ENCODE assay signal across 1 cellular context in the genomic region with DNA sequence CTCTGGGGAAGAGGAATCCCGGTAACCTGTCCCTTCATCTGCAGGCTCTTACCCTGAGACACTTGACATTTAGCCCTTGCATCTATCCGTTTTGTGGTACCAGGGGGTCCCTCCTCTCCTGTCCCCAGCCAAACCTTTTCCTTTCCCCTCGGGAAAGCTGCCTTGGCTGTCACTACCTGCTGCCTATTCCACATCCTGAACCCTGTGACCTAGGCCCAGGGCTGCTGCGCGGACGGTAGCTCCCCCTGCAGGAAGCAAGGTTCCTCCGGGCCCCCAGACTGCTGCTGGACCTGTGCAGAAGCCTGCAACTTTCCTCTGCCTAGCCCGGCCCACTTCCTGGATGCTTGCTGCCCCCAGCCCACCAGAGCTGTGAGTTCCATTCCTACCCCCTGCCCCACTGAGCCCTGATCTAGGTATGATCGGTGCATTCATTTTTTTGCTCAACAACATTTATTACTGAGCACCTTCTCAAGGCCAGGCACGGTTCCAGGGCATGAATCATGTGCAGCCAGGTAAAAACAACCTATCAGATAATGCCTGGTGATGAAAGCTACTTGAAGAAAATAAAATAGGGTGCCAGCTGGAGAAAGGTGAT.
A peak's percentile ranks its signal among the peaks of the same experiment; 100 is the strongest.
TF ChIP-seq lines count a peak whose summit lies in the region.

No MANE protein-coding gene starts in this region.

TF ChIP-seq in H1, 55 proteins besides CTCF, POLR2A, EP300 and RAD21:
- no peak for TF ChIP-seq CBX5 (IDR thresholded peaks at IDR 0.05; ENCODE audit: low read depth, low read length)
- no peak for TF ChIP-seq NANOG (IDR thresholded peaks at IDR 0.05; ENCODE audit: insufficient read depth, low read depth, low read length, poor library complexity, severe bottlenecking)
- TF ChIP-seq JUND (IDR thresholded peaks at IDR 0.05; ENCODE audit: low read length): no peak
- no peak for TF ChIP-seq CTBP2 (IDR thresholded peaks at IDR 0.05; ENCODE audit: borderline replicate concordance, insufficient read depth, insufficient read length, low read length)
- no peak for TF ChIP-seq KDM5A (IDR thresholded peaks at IDR 0.05; ENCODE audit: low read length)
- peak; percentile 63; the same call in 1 of the 2 replicates for TF ChIP-seq GABPA (IDR thresholded peaks at IDR 0.05; ENCODE audit: borderline replicate concordance, insufficient read depth, low read length)
- TF ChIP-seq TAF7 (optimal IDR thresholded peaks at IDR 0.05; ENCODE audit: borderline replicate concordance, low read depth, low read length): no peak
- TF ChIP-seq RXRA (IDR thresholded peaks at IDR 0.05; ENCODE audit: insufficient read depth, low read depth, low read length): 0 out of 2 replicates have a peak, but pooled peaks have one; percentile 56
- TF ChIP-seq BCL11A (IDR thresholded peaks at IDR 0.05; ENCODE audit: low read depth in 2 of 2, low read length in 2 of 2): no peak
- 0 out of 2 replicates have a peak, but pooled peaks have one; percentile 26 for TF ChIP-seq CREB1 (IDR thresholded peaks at IDR 0.05)
- TF ChIP-seq CHD2 (IDR thresholded peaks at IDR 0.05; ENCODE audit: low read length): no peak
- TF ChIP-seq NRF1 (IDR thresholded peaks at IDR 0.05; ENCODE audit: low read depth, low read length): no peak
- TF ChIP-seq KDM1A (IDR thresholded peaks at IDR 0.05; ENCODE audit: borderline replicate concordance, low read length): no peak
- TF ChIP-seq ATF3 (IDR thresholded peaks at IDR 0.05; ENCODE audit: insufficient read depth, low read depth, low read length): no peak
- TF ChIP-seq EGR1 (IDR thresholded peaks at IDR 0.05; ENCODE audit: borderline replicate concordance, low read depth, low read length): no peak
- TF ChIP-seq KDM4A (IDR thresholded peaks at IDR 0.05; ENCODE audit: low read depth, low read length, severe bottlenecking): no peak
- TF ChIP-seq MAX (IDR thresholded peaks at IDR 0.05): 0 out of 2 replicates have a peak, but pooled peaks have one; percentile 15
- TF ChIP-seq BRCA1 (IDR thresholded peaks at IDR 0.05; ENCODE audit: low read depth, low read length): no peak
TF ChIP-seq in H1: peak in this region for 4.
